In genomic region chr10:60737242-60737641, GRCh38 we compare ENCODE assay signal across 2 cellular contexts.
TF ChIP-seq lines count a peak whose summit lies in the region.

No MANE protein-coding gene starts in this region.

TF ChIP-seq in GM23338, 12 proteins besides CTCF, POLR2A, EP300 and RAD21 (continued from another document):
- TF ChIP-seq, protein P1, sequence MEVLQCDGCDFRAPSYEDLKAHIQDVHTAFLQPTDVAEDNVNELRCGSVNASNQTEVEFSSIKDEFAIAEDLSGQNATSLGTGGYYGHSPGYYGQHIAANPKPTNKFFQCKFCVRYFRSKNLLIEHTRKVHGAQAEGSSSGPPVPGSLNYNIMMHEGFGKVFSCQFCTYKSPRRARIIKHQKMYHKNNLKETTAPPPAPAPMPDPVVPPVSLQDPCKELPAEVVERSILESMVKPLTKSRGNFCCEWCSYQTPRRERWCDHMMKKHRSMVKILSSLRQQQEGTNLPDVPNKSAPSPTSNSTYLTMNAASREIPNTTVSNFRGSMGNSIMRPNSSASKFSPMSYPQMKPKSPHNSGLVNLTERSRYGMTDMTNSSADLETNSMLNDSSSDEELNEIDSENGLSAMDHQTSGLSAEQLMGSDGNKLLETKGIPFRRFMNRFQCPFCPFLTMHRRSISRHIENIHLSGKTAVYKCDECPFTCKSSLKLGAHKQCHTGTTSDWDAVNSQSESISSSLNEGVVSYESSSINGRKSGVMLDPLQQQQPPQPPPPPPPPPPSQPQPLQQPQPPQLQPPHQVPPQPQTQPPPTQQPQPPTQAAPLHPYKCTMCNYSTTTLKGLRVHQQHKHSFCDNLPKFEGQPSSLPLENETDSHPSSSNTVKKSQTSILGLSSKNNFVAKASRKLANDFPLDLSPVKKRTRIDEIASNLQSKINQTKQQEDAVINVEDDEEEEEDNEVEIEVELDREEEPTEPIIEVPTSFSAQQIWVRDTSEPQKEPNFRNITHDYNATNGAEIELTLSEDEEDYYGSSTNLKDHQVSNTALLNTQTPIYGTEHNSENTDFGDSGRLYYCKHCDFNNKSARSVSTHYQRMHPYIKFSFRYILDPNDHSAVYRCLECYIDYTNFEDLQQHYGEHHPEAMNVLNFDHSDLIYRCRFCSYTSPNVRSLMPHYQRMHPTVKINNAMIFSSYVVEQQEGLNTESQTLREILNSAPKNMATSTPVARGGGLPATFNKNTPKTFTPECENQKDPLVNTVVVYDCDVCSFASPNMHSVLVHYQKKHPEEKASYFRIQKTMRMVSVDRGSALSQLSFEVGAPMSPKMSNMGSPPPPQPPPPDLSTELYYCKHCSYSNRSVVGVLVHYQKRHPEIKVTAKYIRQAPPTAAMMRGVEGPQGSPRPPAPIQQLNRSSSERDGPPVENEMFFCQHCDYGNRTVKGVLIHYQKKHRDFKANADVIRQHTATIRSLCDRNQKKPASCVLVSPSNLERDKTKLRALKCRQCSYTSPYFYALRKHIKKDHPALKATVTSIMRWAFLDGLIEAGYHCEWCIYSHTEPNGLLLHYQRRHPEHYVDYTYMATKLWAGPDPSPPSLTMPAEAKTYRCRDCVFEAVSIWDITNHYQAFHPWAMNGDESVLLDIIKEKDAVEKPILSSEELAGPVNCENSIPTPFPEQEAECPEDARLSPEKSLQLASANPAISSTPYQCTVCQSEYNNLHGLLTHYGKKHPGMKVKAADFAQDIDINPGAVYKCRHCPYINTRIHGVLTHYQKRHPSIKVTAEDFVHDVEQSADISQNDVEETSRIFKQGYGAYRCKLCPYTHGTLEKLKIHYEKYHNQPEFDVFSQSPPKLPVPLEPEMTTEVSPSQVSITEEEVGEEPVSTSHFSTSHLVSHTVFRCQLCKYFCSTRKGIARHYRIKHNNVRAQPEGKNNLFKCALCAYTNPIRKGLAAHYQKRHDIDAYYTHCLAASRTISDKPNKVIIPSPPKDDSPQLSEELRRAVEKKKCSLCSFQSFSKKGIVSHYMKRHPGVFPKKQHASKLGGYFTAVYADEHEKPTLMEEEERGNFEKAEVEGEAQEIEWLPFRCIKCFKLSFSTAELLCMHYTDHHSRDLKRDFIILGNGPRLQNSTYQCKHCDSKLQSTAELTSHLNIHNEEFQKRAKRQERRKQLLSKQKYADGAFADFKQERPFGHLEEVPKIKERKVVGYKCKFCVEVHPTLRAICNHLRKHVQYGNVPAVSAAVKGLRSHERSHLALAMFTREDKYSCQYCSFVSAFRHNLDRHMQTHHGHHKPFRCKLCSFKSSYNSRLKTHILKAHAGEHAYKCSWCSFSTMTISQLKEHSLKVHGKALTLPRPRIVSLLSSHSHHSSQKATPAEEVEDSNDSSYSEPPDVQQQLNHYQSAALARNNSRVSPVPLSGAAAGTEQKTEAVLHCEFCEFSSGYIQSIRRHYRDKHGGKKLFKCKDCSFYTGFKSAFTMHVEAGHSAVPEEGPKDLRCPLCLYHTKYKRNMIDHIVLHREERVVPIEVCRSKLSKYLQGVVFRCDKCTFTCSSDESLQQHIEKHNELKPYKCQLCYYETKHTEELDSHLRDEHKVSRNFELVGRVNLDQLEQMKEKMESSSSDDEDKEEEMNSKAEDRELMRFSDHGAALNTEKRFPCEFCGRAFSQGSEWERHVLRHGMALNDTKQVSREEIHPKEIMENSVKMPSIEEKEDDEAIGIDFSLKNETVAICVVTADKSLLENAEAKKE (CRISPR knock-in tag; IDR thresholded peaks at IDR 0.05) = no peak
TF ChIP-seq in GM23338: peak in this region for 0.

TF ChIP-seq in K562, 482 proteins besides CTCF, POLR2A, EP300 and RAD21:
- peak; percentile 33 for TF ChIP-seq PRDM10 (IDR thresholded peaks at IDR 0.05; ENCODE audit: partially characterized antibody)
- TF ChIP-seq, protein P2, sequence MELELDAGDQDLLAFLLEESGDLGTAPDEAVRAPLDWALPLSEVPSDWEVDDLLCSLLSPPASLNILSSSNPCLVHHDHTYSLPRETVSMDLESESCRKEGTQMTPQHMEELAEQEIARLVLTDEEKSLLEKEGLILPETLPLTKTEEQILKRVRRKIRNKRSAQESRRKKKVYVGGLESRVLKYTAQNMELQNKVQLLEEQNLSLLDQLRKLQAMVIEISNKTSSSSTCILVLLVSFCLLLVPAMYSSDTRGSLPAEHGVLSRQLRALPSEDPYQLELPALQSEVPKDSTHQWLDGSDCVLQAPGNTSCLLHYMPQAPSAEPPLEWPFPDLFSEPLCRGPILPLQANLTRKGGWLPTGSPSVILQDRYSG (tag; conservative IDR thresholded peaks at IDR 0.05; ENCODE audit: low read depth) = no peak
- TF ChIP-seq DNMT1 (IDR thresholded peaks at IDR 0.05) = no peak
- TF ChIP-seq YBX1 (IDR thresholded peaks at IDR 0.05) = no peak
